In genomic region chr9:100354121-100354800, GRCh38 we compare ENCODE assay signal across 14 cellular contexts. TPM values are rescaled to one million over a fixed set of nuclear protein-coding genes. Genes with fewer than 3 reads are reported as not detected.
DNase-seq lines count a peak whose midpoint lies in the region; ATAC-seq and FAIRE-seq lines count a peak whose summit lies in the region.
"Had no signal": no experiment of that assay in that cellular context is flagged by ENCODE, and none has a peak within 500 bp of the region (broad histone marks: within the 10 kb centered on the region; RNA-seq: fewer than 3 reads in every experiment).

No MANE protein-coding gene starts in this region.

- H3K36me3 ChIP-seq in small intestine (ENCODE audit: control insufficient read depth in 2 of 2, insufficient read depth in 2 of 2, low read length in 2 of 2) = no peaks in the 10 kb centered on the region
- H3K36me3 ChIP-seq: Peyer's patch had no signal

- peaks cover 13% of the 10 kb centered on the region for H3K9me3 Mint-ChIP-seq in activated CD4-positive, alpha-beta memory T cell treated with anti-CD3 and anti-CD28 coated beads, Interleukin-2, amount 10 ng/mL, durations not matched to agents 7 days and 5 days
- peaks cover 0 to 4% (median 2%) of the 10 kb centered on the region in 7 donors for H3K9me3 Mint-ChIP-seq in naive B cell

- POLR2A ChIA-PET in activated CD4-positive, alpha-beta memory T cell treated with anti-CD3 and anti-CD28 coated beads, Interleukin-2, amount 10 ng/mL, durations not matched to agents 7 days and 5 days (lab: Charles Lee) = no interaction called here

- no peak for FAIRE-seq in small intestine (lab: Jason Lieb, UNC)

- peak; percentile 26 for DNase-seq in DMS53 (lab: John Stamatoyannopoulos, UW)
- no peak for DNase-seq in DMS53 treated with DMSO at 0.1 percent for 48 hours (lab: John Stamatoyannopoulos, UW; ENCODE audit: unreplicated experiment)
- DNase-seq in HCEC 1CT = peak; percentile 17
- DNase-seq in activated CD4-positive, alpha-beta memory T cell treated with anti-CD3 and anti-CD28 coated beads, Interleukin-2, amount 10 ng/mL, durations not matched to agents 7 days and 5 days = no peak
- no peak for DNase-seq in naive B cell
- DNase-seq in small intestine = no peak
- no peak for DNase-seq in left lobe of liver (ENCODE audit: low spot score)
- no peak for DNase-seq in cerebellar nuclear complex (lab: John Stamatoyannopoulos, UW)
- DNase-seq: 8988T; NCI-H187; Peyer's patch; stimulated activated CD4-positive, alpha-beta T cell treated with anti-CD3 and anti-CD28 coated beads, Interleukin-1b, Interleukin-23, amount 100 ng/mL, for 48 hours; substantia nigra had no signal

- H3K27me3 ChIP-seq in small intestine (ENCODE audit: control insufficient read depth in 2 of 2, insufficient read depth in 2 of 2, low read length in 2 of 2) = no peaks in the 10 kb centered on the region
- H3K27me3 ChIP-seq: Peyer's patch had no signal

- ATAC-seq in naive B cell (ENCODE audit: low read depth in 2 of 2) (no peak), left lobe of liver (no peak)

- H3K27me3 Mint-ChIP-seq in activated CD4-positive, alpha-beta memory T cell treated with anti-CD3 and anti-CD28 coated beads, Interleukin-2, amount 10 ng/mL, durations not matched to agents 7 days and 5 days = no peaks in the 10 kb centered on the region
- H3K27me3 Mint-ChIP-seq in naive B cell = no peaks in the 10 kb centered on the region

- H3K27ac Mint-ChIP-seq in activated CD4-positive, alpha-beta memory T cell treated with anti-CD3 and anti-CD28 coated beads, Interleukin-2, amount 10 ng/mL, durations not matched to agents 7 days and 5 days = peak overlapping the region; percentile 7
- H3K27ac Mint-ChIP-seq in naive B cell = peak overlapping the region in 4 of 6 donors; percentile 9 to 75 (median 23)

- peaks cover 2 to 7% of the 10 kb centered on the region in 2 donors for H3K4me1 ChIP-seq in small intestine (ENCODE audit: control insufficient read depth in 2 of 2, insufficient read depth in 1 of 2, low read depth in 1 of 2, low read length in 1 of 2)

- WGBS in small intestine, 3 donors = 90 to 96% (median 94%) methylated on average over 2 of the region's 2 CpGs

- CTCF ChIA-PET in activated CD4-positive, alpha-beta memory T cell treated with anti-CD3 and anti-CD28 coated beads, Interleukin-2, amount 10 ng/mL, durations not matched to agents 7 days and 5 days (lab: Charles Lee) = interaction anchor here (0.5 to 1.4 kb wide), 3 partner anchors 57 to 136 kb away, joined by 3 to 4 read pairs (median 3); no protein-coding TSS in a partner anchor

- no peaks in the 10 kb centered on the region for H3K9me3 ChIP-seq in small intestine (ENCODE audit: control insufficient read depth, low read depth)
- H3K9me3 ChIP-seq: Peyer's patch had no signal

- H3K4me1 Mint-ChIP-seq in activated CD4-positive, alpha-beta memory T cell treated with anti-CD3 and anti-CD28 coated beads, Interleukin-2, amount 10 ng/mL, durations not matched to agents 7 days and 5 days = peaks cover 45% of the 10 kb centered on the region
- H3K4me1 Mint-ChIP-seq in naive B cell = peaks cover 38 to 66% (median 60%) of the 10 kb centered on the region in 3 donors

- no peak overlapping the region for H3K4me3 Mint-ChIP-seq in activated CD4-positive, alpha-beta memory T cell treated with anti-CD3 and anti-CD28 coated beads, Interleukin-2, amount 10 ng/mL, durations not matched to agents 7 days and 5 days
- peak overlapping the region in 7 of 8 donors; percentile 5 to 96 (median 25) for H3K4me3 Mint-ChIP-seq in naive B cell

- no peak overlapping the region for H3K27ac ChIP-seq in small intestine (ENCODE audit: low read depth in 1 of 2, low read length in 1 of 2)
- H3K27ac ChIP-seq: HL-60, Peyer's patch had no signal

- H3K4me3 ChIP-seq in small intestine (ENCODE audit: low read depth in 1 of 2, low read length in 2 of 2) = no peak overlapping the region
- H3K4me3 ChIP-seq: Peyer's patch had no signal

- peaks cover 9% of the 10 kb centered on the region for H3K36me3 Mint-ChIP-seq in activated CD4-positive, alpha-beta memory T cell treated with anti-CD3 and anti-CD28 coated beads, Interleukin-2, amount 10 ng/mL, durations not matched to agents 7 days and 5 days (ENCODE audit: low read depth)
- H3K36me3 Mint-ChIP-seq in naive B cell = no peaks in the 10 kb centered on the region

RNA-seq across cellular contexts. Expression of gene TEX10, which starts 1.5 kb away (rescaled TPM):
- total RNA-seq in activated CD4-positive, alpha-beta memory T cell treated with anti-CD3 and anti-CD28 coated beads, Interleukin-2, amount 10 ng/mL, durations not matched to agents 7 days and 5 days = 10 to 100 TPM; 14.8 to 16.5 TPM
- 10 to 100 TPM; 10.9 to 20.9 (median 16.9) TPM for polyA plus RNA-seq in naive B cell (ENCODE audit: low read depth in 6 of 6)
- polyA plus RNA-seq in small intestine = 1 to 10 TPM; 4.1 to 6.7 (median 4.5) TPM
- 2.3 TPM for total RNA-seq in left lobe of liver

Comparison
In these comparisons a context has a peak if more than half of its experiments do, and no peak if none do; other contexts are left out.
1. DNase-seq: peak in DMS53 (single experiment) and HCEC 1CT (single experiment); none in DMS53 treated with DMSO at 0.1 percent for 48 hours (single experiment), activated CD4-positive, alpha-beta memory T cell treated with anti-CD3 and anti-CD28 coated beads, Interleukin-2, amount 10 ng/mL, durations not matched to agents 7 days and 5 days (single experiment), naive B cell (single experiment), small intestine (single experiment), left lobe of liver (single experiment) and cerebellar nuclear complex (0 of 2).